11 cellular contexts compared by ENCODE assay signal in the genomic region with DNA sequence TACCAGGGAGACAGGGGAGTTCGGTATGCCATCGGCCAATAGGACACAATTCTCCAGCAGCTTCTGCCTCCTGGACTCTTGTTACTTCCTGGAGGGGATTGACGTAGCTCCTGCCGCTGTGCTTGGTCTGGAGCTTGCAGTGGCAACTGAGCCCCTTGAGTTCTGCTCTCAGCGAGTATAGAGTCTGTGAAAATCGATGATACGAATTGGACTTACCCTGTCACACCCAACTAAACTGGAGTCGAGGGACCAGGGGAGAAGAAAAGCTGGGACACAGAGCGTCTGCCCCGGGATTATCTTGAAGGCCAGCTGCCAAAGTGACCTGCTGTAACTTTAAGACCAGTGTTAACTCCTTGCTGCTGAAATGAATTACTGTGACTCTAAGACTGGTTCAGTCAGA. TPM values are rescaled to one million over a fixed set of nuclear protein-coding genes. Genes with fewer than 3 reads are reported as not detected.
A peak's percentile ranks its signal among the peaks of the same experiment; 100 is the strongest.
DNase-seq lines count a peak whose midpoint lies in the region; ATAC-seq and TF ChIP-seq lines count a peak whose summit lies in the region.
"Had no signal": no experiment of that assay in that cellular context is flagged by ENCODE, and none has a peak within 500 bp of the region (broad histone marks: within the 10 kb centered on the region; RNA-seq: fewer than 3 reads in every experiment).

No MANE protein-coding gene starts in this region.

- DNase-seq in G401 (ENCODE audit: low spot score) (peak; percentile 59), left ventricle myocardium inferior (no peak), ovary (peak in 1 of 5 donors; percentile 46)
- DNase-seq: NCI-H510A treated with DMSO at 0.1 percent for 48 hours, uterus had no signal

- H3K4me1 ChIP-seq in left ventricle myocardium inferior (peaks cover 78% of the 10 kb centered on the region), ovary (ENCODE audit: insufficient read depth) (peaks cover 36% of the 10 kb centered on the region)

- peaks cover 33% of the 10 kb centered on the region for H3K4me1 Mint-ChIP-seq in activated T-helper 17 cell treated with anti-CD3 and anti-CD28 coated beads, Interleukin-2, amount 50 U/mL, for 72 hours

- H3K4me3 ChIP-seq in left ventricle myocardium inferior = peak overlapping the region; percentile 39
- no peak overlapping the region for H3K4me3 ChIP-seq in ovary
- H3K4me3 ChIP-seq: uterus had no signal

- H3K27ac ChIP-seq in left ventricle myocardium inferior (replicated peaks) (peak overlapping the region; percentile 83), ovary (peak overlapping the region; percentile 24 to 77)

- no peak for ATAC-seq in activated T-helper 17 cell treated with anti-CD3 and anti-CD28 coated beads, Interleukin-2, amount 50 U/mL, for 72 hours (replicated peaks)
- ATAC-seq in HG03460 (IDR thresholded peaks at IDR 0.05; ENCODE audit: unreplicated experiment) = no peak
- no peak for ATAC-seq in GM21367 (IDR thresholded peaks at IDR 0.05; ENCODE audit: unreplicated experiment)
- ATAC-seq in HG02763 (IDR thresholded peaks at IDR 0.05; ENCODE audit: unreplicated experiment) = no peak
- ATAC-seq in GM21423 (IDR thresholded peaks at IDR 0.05; ENCODE audit: unreplicated experiment) = no peak

- TF ChIP-seq CTCF in left ventricle myocardium inferior (IDR thresholded peaks at IDR 0.05; ENCODE audit: borderline replicate concordance) (no peak), ovary (IDR thresholded peaks at IDR 0.05) (no peak)

- peaks cover 12% of the 10 kb centered on the region for H3K36me3 ChIP-seq in left ventricle myocardium inferior
- no peaks in the 10 kb centered on the region for H3K36me3 ChIP-seq in ovary
- H3K36me3 ChIP-seq: uterus had no signal

- in situ Hi-C loops in G401 (cut with HindIII; ENCODE audit: low sequenced_read_pairs) = no loop called here

- peak overlapping the region; percentile 73 for H3K27ac Mint-ChIP-seq in activated T-helper 17 cell treated with anti-CD3 and anti-CD28 coated beads, Interleukin-2, amount 50 U/mL, for 72 hours
- H3K27ac Mint-ChIP-seq: B cell had no signal

- H3K27me3 ChIP-seq in left ventricle myocardium inferior (ENCODE audit: low read depth) (no peaks in the 10 kb centered on the region), ovary (no peaks in the 10 kb centered on the region)
- H3K27me3 ChIP-seq: uterus had no signal

- H3K27me3 Mint-ChIP-seq in activated T-helper 17 cell treated with anti-CD3 and anti-CD28 coated beads, Interleukin-2, amount 50 U/mL, for 72 hours = no peaks in the 10 kb centered on the region
- H3K27me3 Mint-ChIP-seq: B cell had no signal

- no peak for TF ChIP-seq POLR2A in ovary (IDR thresholded peaks at IDR 0.05)

- peaks cover 67% of the 10 kb centered on the region for H3K36me3 Mint-ChIP-seq in activated T-helper 17 cell treated with anti-CD3 and anti-CD28 coated beads, Interleukin-2, amount 50 U/mL, for 72 hours (ENCODE audit: low read depth)

- 12 to 20% (median 15%) methylated on average over 10 of the region's 10 CpGs for WGBS in ovary, 3 donors

- TF ChIP-seq EP300 in ovary (IDR thresholded peaks at IDR 0.05) = no peak

- intact Hi-C loops in left ventricle myocardium inferior (cut with micrococcal nuclease) (no loop called here), ovary (cut with DNase I) (no loop called here)

- peaks cover 7% of the 10 kb centered on the region for H3K9me3 Mint-ChIP-seq in activated T-helper 17 cell treated with anti-CD3 and anti-CD28 coated beads, Interleukin-2, amount 50 U/mL, for 72 hours

- H3K4me3 Mint-ChIP-seq in activated T-helper 17 cell treated with anti-CD3 and anti-CD28 coated beads, Interleukin-2, amount 50 U/mL, for 72 hours = no peak overlapping the region
- H3K4me3 Mint-ChIP-seq: B cell had no signal

- H3K9me3 ChIP-seq in left ventricle myocardium inferior (replicated peaks) (peaks cover 13% of the 10 kb centered on the region), ovary (no peaks in the 10 kb centered on the region)

RNA-seq across cellular contexts. Expression of a gene that starts 22.2 kb away (rescaled TPM):
- total RNA-seq in G401 (2014; rRNA removed; shearing (Covaris generic)) = 48.1 and 58.3 TPM in 2 replicates
- 10 to 100 TPM; 89.3 to 98.4 TPM for total RNA-seq in activated T-helper 17 cell treated with anti-CD3 and anti-CD28 coated beads, Interleukin-2, amount 50 U/mL, for 72 hours
- total RNA-seq in left ventricle myocardium inferior = 55.5 TPM
- total RNA-seq in ovary = 10 to 100 TPM; 29.1 to 70.4 (median 53.7) TPM
- 10 to 100 TPM; 32.7 to 78.7 TPM for polyA plus RNA-seq in ovary
